In the genomic region with DNA sequence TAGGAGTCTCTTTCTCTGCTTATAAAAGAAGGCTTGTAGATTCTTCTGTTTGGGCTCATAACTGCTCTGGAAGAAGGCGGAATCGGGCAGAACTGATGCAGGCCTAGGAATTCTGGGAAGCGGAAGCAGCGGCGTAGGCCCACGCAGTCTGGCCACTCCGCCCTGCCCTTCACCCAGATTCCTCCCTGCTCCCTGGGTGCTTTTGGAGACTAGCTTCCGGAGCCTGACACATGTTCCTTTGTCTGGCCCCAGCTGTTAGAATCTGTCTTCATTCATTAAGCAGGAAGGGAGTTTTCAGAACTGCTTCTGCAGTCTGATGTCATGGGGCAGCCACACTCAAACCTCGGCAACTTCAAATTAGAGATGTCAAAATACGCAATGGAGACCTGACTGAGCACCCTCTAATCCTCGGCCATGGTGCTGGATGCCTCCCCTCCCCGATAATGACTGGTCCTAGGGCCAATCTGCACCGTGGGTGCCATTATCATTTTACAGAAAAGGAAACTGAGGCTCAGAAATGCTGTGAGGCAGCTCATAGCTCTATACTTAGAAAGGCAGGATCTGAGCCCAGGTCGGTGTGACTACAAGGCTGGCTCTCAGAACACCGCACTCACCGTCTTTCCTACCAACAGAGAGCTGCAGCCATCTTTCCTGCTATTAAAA, we compare ENCODE assay signal across 18 cellular contexts.
DNase-seq lines count a peak whose midpoint lies in the region; ATAC-seq, FAIRE-seq and TF ChIP-seq lines count a peak whose summit lies in the region.
"Had no signal": no experiment of that assay in that cellular context is flagged by ENCODE, and none has a peak within 500 bp of the region (broad histone marks: within the 10 kb centered on the region; RNA-seq: fewer than 3 reads in every experiment).

No MANE protein-coding gene starts in this region.

- H4K5ac ChIP-seq in H1 (ENCODE audit: insufficient read length, low read depth, low read length) = no peak overlapping the region

- ATAC-seq in GM19351 (IDR thresholded peaks at IDR 0.05; ENCODE audit: unreplicated experiment) = no peak
- no peak for ATAC-seq in HG03457 (IDR thresholded peaks at IDR 0.05; ENCODE audit: unreplicated experiment)
- ATAC-seq: A549 had no signal

- peak; percentile 99 for DNase-seq in BE2C
- DNase-seq in H1 (ENCODE audit: low read depth in 1 of 2, low spot score in 2 of 2) = no peak
- peak; percentile 38 for DNase-seq in medulla oblongata (ENCODE audit: extremely low spot score)
- DNase-seq in pons (ENCODE audit: low spot score) = peak; percentile 58
- DNase-seq in MM.1S = no peak
- DNase-seq: CD4-positive, CD25-positive, alpha-beta regulatory T cell; DMS79; GM23248; NCI-H146; NCI-H2227 treated with DMSO at 0.1 percent for 48 hours; NCI-H526 treated with DMSO at 0.1 percent for 48 hours; PC-9 had no signal

- no peaks in the 10 kb centered on the region for H3K9me2 ChIP-seq in MM.1S (replicated peaks; ENCODE audit: insufficient read depth, low read length)

- H4K8ac ChIP-seq in H1 (ENCODE audit: extremely low read depth, insufficient read depth, low read length) = no peak overlapping the region

- POLR2A ChIA-PET in H1 (lab: Charles Lee; ENCODE audit: partially characterized antibody) = no interaction called here

- H3K9ac ChIP-seq in H1 (replicated peaks in 1 of 4; ENCODE audit: extremely low read depth in 1 of 4, low read depth in 3 of 4, low read length in 3 of 4) = no peak overlapping the region
- no peak overlapping the region for H3K9ac ChIP-seq in MM.1S (ENCODE audit: low read length)
- H3K9ac ChIP-seq: GM23248 had no signal

- no peak for TF ChIP-seq EP300 in H1 (IDR thresholded peaks at IDR 0.05; ENCODE audit: borderline replicate concordance in 1 of 2, low read depth in 2 of 2, low read length in 2 of 2)

- H2AFZ ChIP-seq in H1 (ENCODE audit: low read length) (peak overlapping the region; percentile 70), MM.1S (ENCODE audit: low read length) (no peak overlapping the region)
- H2AFZ ChIP-seq: GM23248, PC-9 had no signal

- no peak for TF ChIP-seq CTCF in BE2C (IDR thresholded peaks at IDR 0.05; ENCODE audit: low read depth, low read length)
- no peak for TF ChIP-seq CTCF in H1 (IDR thresholded peaks at IDR 0.05; ENCODE audit: control extremely low read depth in 1 of 3, insufficient read depth in 1 of 3, low read depth in 1 of 3, low read length in 3 of 3)
- no peak for TF ChIP-seq CTCF in MM.1S (IDR thresholded peaks at IDR 0.05; ENCODE audit: low read length)

- H3F3A ChIP-seq in MM.1S (ENCODE audit: insufficient read depth, low read length) = no peaks in the 10 kb centered on the region

- CTCF ChIA-PET in H1 (lab: Charles Lee; ENCODE audit: partially characterized antibody) = interaction anchor here (1.1 to 1.3 kb wide), 2 partner anchors 11 to 405 kb away, joined by 3 to 7 read pairs; no protein-coding TSS in a partner anchor

- no peak overlapping the region for H2BK12ac ChIP-seq in H1 (ENCODE audit: low read depth, low read length)

- H4K91ac ChIP-seq in H1 (replicated peaks; ENCODE audit: insufficient read length, low read length) = no peak overlapping the region

- no peak overlapping the region for H2AK5ac ChIP-seq in H1 (ENCODE audit: low read depth, low read length)

- H3K36me3 ChIP-seq in BE2C (no peaks in the 10 kb centered on the region; the same call in 1 of the 2 replicates), H1 (ENCODE audit: control insufficient read depth in 2 of 4, insufficient read depth in 4 of 4, low read length in 3 of 4) (no peaks in the 10 kb centered on the region), MM.1S (replicated peaks; ENCODE audit: insufficient read depth, low read length) (no peaks in the 10 kb centered on the region)

- no peaks in the 10 kb centered on the region for H3K23me2 ChIP-seq in H1 (ENCODE audit: low read depth, low read length)

- no peak overlapping the region for H3K56ac ChIP-seq in H1 (replicated peaks; ENCODE audit: insufficient read length, low read depth, low read length)

- no peaks in the 10 kb centered on the region for H3K79me1 ChIP-seq in H1 (ENCODE audit: low read depth, low read length)

- H3K18ac ChIP-seq in H1 (ENCODE audit: extremely low read depth, low read length) = no peak overlapping the region

- no peak overlapping the region for H2BK15ac ChIP-seq in H1 (ENCODE audit: low read length)

- no peak overlapping the region for H3K23ac ChIP-seq in H1 (ENCODE audit: insufficient read length)

- no peak overlapping the region for H3K4me2 ChIP-seq in H1 (ENCODE audit: insufficient read depth in 1 of 2, low read depth in 2 of 2, low read length in 2 of 2)
- no peak overlapping the region for H3K4me2 ChIP-seq in MM.1S (ENCODE audit: low read depth, low read length)
- H3K4me2 ChIP-seq: A549, PC-9 had no signal

- peaks cover 13% of the 10 kb centered on the region for H3K4me1 ChIP-seq in BE2C
- H3K4me1 ChIP-seq in H1 (replicated peaks in 1 of 4; ENCODE audit: control insufficient read depth in 3 of 4, insufficient read depth in 4 of 4, low read length in 3 of 4) = peaks cover 0 to 12% (median 2%) of the 10 kb centered on the region in 4 experiments; a peak in 3 of 7 replicates
- H3K4me1 ChIP-seq in MM.1S (ENCODE audit: low read length) = no peaks in the 10 kb centered on the region
- H3K4me1 ChIP-seq: A549 had no signal

- no peak overlapping the region for H2BK20ac ChIP-seq in H1 (ENCODE audit: low read length)

- no peak overlapping the region for H3K4ac ChIP-seq in H1 (replicated peaks; ENCODE audit: insufficient read length, low read depth, low read length)

- H3K27me3 ChIP-seq in BE2C = no peaks in the 10 kb centered on the region
- H3K27me3 ChIP-seq in H1 (replicated peaks in 1 of 4; ENCODE audit: control insufficient read depth in 3 of 4, extremely low read depth in 1 of 4, insufficient read depth in 3 of 4, low read length in 3 of 4) = no peaks in the 10 kb centered on the region
- H3K27me3 ChIP-seq in MM.1S (replicated peaks; ENCODE audit: insufficient read depth, low read length) = no peaks in the 10 kb centered on the region

- H2BK120ac ChIP-seq in H1 (replicated peaks; ENCODE audit: low read depth, low read length) = no peak overlapping the region

- TF ChIP-seq RAD21 in H1 (IDR thresholded peaks at IDR 0.05 in 1 of 2, conservative IDR thresholded peaks at IDR 0.05 in 1 of 2; ENCODE audit: low read depth in 2 of 2, low read length in 2 of 2) = no peak

- no peak overlapping the region for H3K14ac ChIP-seq in H1 (ENCODE audit: insufficient read length)

- H3K4me3 ChIP-seq in BE2C (ENCODE audit: low read depth, low read length) = no peak overlapping the region
- H3K4me3 ChIP-seq in H1 (ENCODE audit: extremely low read depth in 1 of 4, insufficient read depth in 2 of 4, low read depth in 3 of 4, low read length in 4 of 4) = no peak overlapping the region
- H3K4me3 ChIP-seq in MM.1S (ENCODE audit: low read length) = no peak overlapping the region
- H3K4me3 ChIP-seq: A549, GM23248, PC-9 had no signal

- TF ChIP-seq POLR2A in H1 (IDR thresholded peaks at IDR 0.05; ENCODE audit: control extremely low read depth in 1 of 2, low read depth in 2 of 2, low read length in 2 of 2) = no peak

- H2BK5ac ChIP-seq in H1 (ENCODE audit: low read depth, low read length) = no peak overlapping the region

- no peaks in the 10 kb centered on the region for H4K20me1 ChIP-seq in H1 (replicated peaks in 1 of 2; ENCODE audit: control insufficient read depth in 1 of 2, insufficient read depth in 2 of 2, low read length in 2 of 2)
- no peaks in the 10 kb centered on the region for H4K20me1 ChIP-seq in MM.1S (ENCODE audit: insufficient read depth, low read length)

- FAIRE-seq in H1 (lab: Jason Lieb, UNC) = no peak
- FAIRE-seq: A549, G401.6, GM12892, HTR-8/SVneo had no signal

- peaks cover 39% of the 10 kb centered on the region for H3K9me3 ChIP-seq in BE2C
- H3K9me3 ChIP-seq in H1 (ENCODE audit: insufficient read depth in 2 of 2, low read depth in 1 of 2, low read length in 1 of 2) = no peaks in the 10 kb centered on the region; a peak in 1 of 4 replicates
- H3K9me3 ChIP-seq in MM.1S (replicated peaks; ENCODE audit: insufficient read depth, low read length) = no peaks in the 10 kb centered on the region
- H3K9me3 ChIP-seq: A549 had no signal

- H3K27ac ChIP-seq in H1 (ENCODE audit: low read depth, low read length) (no peak overlapping the region), MM.1S (ENCODE audit: low read length) (no peak overlapping the region)
- H3K27ac ChIP-seq: A549, GM23248, PC-9 had no signal

- H3K79me2 ChIP-seq in H1 (ENCODE audit: control insufficient read depth in 1 of 2, insufficient read depth in 2 of 2, low read length in 2 of 2) (no peaks in the 10 kb centered on the region), MM.1S (ENCODE audit: low read length) (no peaks in the 10 kb centered on the region)

- 93% methylated on average over 16 of the region's 16 CpGs; no CpG with 5 or more reads in 1 of the 2 experiments for WGBS in H1 (ENCODE audit: extremely low coverage in 1 of 2, insufficient coverage in 1 of 2, insufficient read length in 1 of 2, insufficient replicate concordance in 2 of 2, low coverage in 1 of 2, low lambda C conversion rate in 2 of 2, missing lambda C conversion rate in 1 of 2), 2 experiments

TF ChIP-seq in H1, 55 proteins besides CTCF, POLR2A, EP300 and RAD21:
- TF ChIP-seq NANOG (IDR thresholded peaks at IDR 0.05; ENCODE audit: insufficient read depth, low read depth, low read length, poor library complexity, severe bottlenecking) (no peak), HDAC2 (IDR thresholded peaks at IDR 0.05; ENCODE audit: borderline replicate concordance in 1 of 2, low read depth in 2 of 2, low read length in 2 of 2) (no peak), CREB1 (IDR thresholded peaks at IDR 0.05) (no peak), TCF12 (IDR thresholded peaks at IDR 0.05; ENCODE audit: low read depth, low read length) (no peak), CHD1 (IDR thresholded peaks at IDR 0.05; ENCODE audit: low read depth, low read length) (no peak), YY1 (IDR thresholded peaks at IDR 0.05; ENCODE audit: low read depth, low read length) (no peak), JUN (IDR thresholded peaks at IDR 0.05; ENCODE audit: low read depth, low read length) (no peak)

Comparison
In these comparisons a context has a peak if more than half of its experiments do, and no peak if none do; other contexts are left out.
1. DNase-seq: peak in BE2C (single experiment), medulla oblongata (single experiment) and pons (single experiment); none in H1 (0 of 2) and MM.1S (single experiment).